In the genomic region with DNA sequence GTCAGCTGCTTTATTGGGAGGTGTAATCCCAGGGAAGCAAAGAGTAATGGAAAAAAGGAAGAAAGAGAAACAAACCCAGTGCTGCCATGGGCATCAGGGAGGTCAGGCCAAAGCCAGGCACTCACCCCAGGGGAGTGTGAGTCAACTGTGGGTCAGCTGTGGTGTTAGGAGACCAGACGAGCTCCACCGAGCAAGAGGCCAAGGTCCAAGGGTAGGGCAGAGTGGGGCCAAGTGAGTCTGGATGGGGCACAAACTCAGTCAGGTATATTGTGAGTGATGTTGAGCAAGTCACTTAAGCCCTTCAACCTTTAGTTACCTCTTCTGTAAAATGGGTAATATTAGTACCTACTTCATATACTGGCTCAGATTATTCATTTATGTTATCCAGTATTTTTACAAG, we compare ENCODE assay signal across 27 cellular contexts.
"Had no signal": no experiment of that assay in that cellular context is flagged by ENCODE, and none has a peak within 500 bp of the region (broad histone marks: within the 10 kb centered on the region; RNA-seq: fewer than 3 reads in every experiment).

No MANE protein-coding gene starts in this region.

- H3K4me3 ChIP-seq: esophagus squamous epithelium, mucosa of descending colon, neural progenitor cell, right atrium auricular region, sigmoid colon, skin epidermis, thoracic aorta, vagina had no signal

- DNase-seq: cerebellar nuclear complex; cortex of kidney; effector memory CD8-positive, alpha-beta T cell; erythroblast; esophagus squamous epithelium; foreskin melanocyte; hypothalamus; immature natural killer cell; islet precursor cell; kidney glomerular epithelial cell; mesenchymal stem cell; mucosa of descending colon; naive thymus-derived CD4-positive, alpha-beta T cell; sigmoid colon; stimulated activated CD4-positive, alpha-beta T cell treated with anti-CD3 and anti-CD28 coated beads, Interleukin-12 subunit alpha, Interleukin-12 subunit beta, amount 100 ng/mL, for 4 hours; stimulated activated CD4-positive, alpha-beta T cell treated with anti-CD3 and anti-CD28 coated beads, Interleukin-1b, Interleukin-23, amount 100 ng/mL, for 48 hours; stimulated activated CD4-positive, alpha-beta T cell treated with anti-CD3 and anti-CD28 coated beads, Interleukin-4, amount 100 ng/mL, for 24 hours; stimulated activated naive CD8-positive, alpha-beta T cell treated with anti-CD3 and anti-CD28 coated beads, Interleukin-15, Interleukin-2, amounts not matched to agents 100 U/mL and 50 U/mL, for 24 hours; trophoblast cell had no signal

- FAIRE-seq: endometrium had no signal

- H3K4me2 ChIP-seq: neural progenitor cell had no signal

- ATAC-seq: effector memory CD8-positive, alpha-beta T cell; mucosa of descending colon; naive thymus-derived CD4-positive, alpha-beta T cell; stimulated activated memory B cell treated with anti-CD40 and anti-IgM and Interleukin-4, amounts not matched to agents 10 μg/mL and 1 μg/mL and 100 μg/mL, for 72 hours; stimulated activated naive CD8-positive, alpha-beta T cell treated with anti-CD3 and anti-CD28 coated beads, Interleukin-15, Interleukin-2, amounts not matched to agents 100 U/mL and 50 U/mL, for 24 hours had no signal

- H3K27me3 ChIP-seq: esophagus squamous epithelium, neural progenitor cell, right atrium auricular region, vagina had no signal

- H2AFZ ChIP-seq: neural progenitor cell, parathyroid adenoma had no signal

- H3K4me1 ChIP-seq: parathyroid adenoma, right atrium auricular region, sigmoid colon had no signal

- H3K79me2 ChIP-seq: parathyroid adenoma had no signal

- H3K27ac ChIP-seq: esophagus squamous epithelium, neural progenitor cell, parathyroid adenoma, right atrium auricular region, sigmoid colon, skin epidermis, thoracic aorta, vagina had no signal

- H3K9ac ChIP-seq: neural progenitor cell, parathyroid adenoma had no signal

- H3K9me3 ChIP-seq: esophagus squamous epithelium, mucosa of descending colon, right atrium auricular region, sigmoid colon, thoracic aorta, vagina had no signal

- H3K36me3 ChIP-seq: esophagus squamous epithelium, neural progenitor cell, right atrium auricular region, sigmoid colon, thoracic aorta, vagina had no signal
